Comparison of ENCODE assay signal across 8 cellular contexts in the genomic region with DNA sequence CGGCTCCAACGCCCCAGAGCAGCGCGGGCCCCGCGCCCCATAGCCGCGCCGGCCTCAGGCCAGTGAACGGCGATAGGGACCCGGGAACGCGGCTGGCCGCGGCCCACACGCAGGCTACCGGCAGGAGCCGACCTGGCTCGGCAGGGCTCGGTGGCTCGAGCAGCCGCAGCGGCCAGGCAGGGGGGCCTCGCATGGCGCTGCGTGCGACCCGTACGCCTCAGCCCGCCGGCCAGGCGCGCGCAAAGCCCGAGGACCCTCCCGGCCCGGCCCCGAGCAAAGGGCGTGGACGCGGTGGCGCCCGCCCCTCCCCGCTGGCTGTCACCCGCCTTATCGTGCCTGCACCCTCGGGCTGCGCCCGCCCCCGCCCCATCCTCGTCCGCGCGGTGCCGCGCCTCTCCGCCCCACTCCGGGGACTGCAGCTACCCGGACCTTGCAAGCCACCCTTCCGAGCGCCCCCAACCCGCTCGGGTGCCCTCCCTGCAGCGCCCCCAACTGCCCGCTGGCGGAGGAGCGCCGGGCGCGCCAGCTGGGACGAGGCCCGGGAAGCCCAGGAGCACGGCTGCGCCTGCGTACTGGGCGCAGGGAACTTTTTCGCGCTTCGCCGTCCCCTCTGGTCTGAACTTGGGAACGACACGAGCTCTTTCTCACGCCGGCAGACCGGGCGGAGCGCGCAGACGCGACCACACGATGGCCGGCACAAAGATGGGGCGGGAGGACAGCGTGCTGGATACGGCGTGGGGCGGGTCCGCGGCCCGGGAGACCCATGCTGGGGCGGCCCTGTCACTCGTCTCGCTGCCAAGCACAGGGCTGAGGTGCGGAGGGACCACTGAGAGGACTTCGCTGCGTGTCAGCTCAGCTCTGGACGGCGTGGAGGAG. TPM values are rescaled to one million over a fixed set of nuclear protein-coding genes. Genes with fewer than 3 reads are reported as not detected.
DNase-seq lines count a peak whose midpoint lies in the region; ATAC-seq, FAIRE-seq and TF ChIP-seq lines count a peak whose summit lies in the region.

Gene ABCB10 (minus strand): TSS at position 248 of the 876 bp plus-strand sequence. CDS start 55 bp downstream, at position 193.

- peak; percentile 92 for FAIRE-seq in HTR-8/SVneo (lab: Jason Lieb, UNC)

- no TSS peak for BruUV-seq in Calu3 (replicated peaks; lab: Mats Ljungman, UMichigan)

- H3K4me1 ChIP-seq in NT2/D1 (ENCODE audit: insufficient read depth, insufficient read length) = peaks cover 5% of the 10 kb centered on the region
- peaks cover 4% of the 10 kb centered on the region for H3K4me1 ChIP-seq in endodermal cell (ENCODE audit: control insufficient read depth, insufficient read depth, low read length)

- peak; percentile 84 for ATAC-seq in GM21367 (IDR thresholded peaks at IDR 0.05; ENCODE audit: unreplicated experiment)
- peak; percentile 84 for ATAC-seq in activated CD8-positive, alpha-beta memory T cell treated with anti-CD3 and anti-CD28 coated beads, Interleukin-2, amount 10 ng/mL, durations not matched to agents 7 days and 5 days

- H3K9ac ChIP-seq in NT2/D1 (ENCODE audit: insufficient read length, low read depth) (peak within 1 kb of the TSS; percentile 96), endodermal cell (ENCODE audit: extremely low read depth, low read length, poor library complexity, severe bottlenecking) (peak within 1 kb of the TSS; percentile 49)

- DNase-seq in Calu3 (peak; percentile 98), HTR-8/SVneo (ENCODE audit: insufficient read length, low spot score) (peak; percentile 99), NT2/D1 (ENCODE audit: low read depth, low spot score) (peak; percentile 99), endodermal cell (peak; percentile 99), mesenteric fat pad (ENCODE audit: low spot score) (peak; percentile 99)
- DNase-seq in activated CD8-positive, alpha-beta memory T cell treated with anti-CD3 and anti-CD28 coated beads, Interleukin-2, amount 10 ng/mL, durations not matched to agents 7 days and 5 days = peak; percentile 90
- DNase-seq in stimulated activated CD8-positive, alpha-beta memory T cell treated with anti-CD3 and anti-CD28 coated beads, Interleukin-15, amount 100 ng/mL, for 24 hours (ENCODE audit: low read depth) = peak; percentile 70

- peak; percentile 87 for TF ChIP-seq CTCF in Calu3 (IDR thresholded peaks at IDR 0.05; ENCODE audit: unreplicated experiment)
- peak; percentile 91 for TF ChIP-seq CTCF in endodermal cell (conservative IDR thresholded peaks at IDR 0.05)

- peak within 1 kb of the TSS; percentile 74 for H3K4me3 ChIP-seq in NT2/D1 (ENCODE audit: insufficient read length, low read depth)
- peak within 1 kb of the TSS; percentile 96 for H3K4me3 ChIP-seq in endodermal cell (ENCODE audit: low read length)

- no peaks in the 10 kb centered on the region for H3K27me3 Mint-ChIP-seq in Calu3 (ENCODE audit: unreplicated experiment)
- no peaks in the 10 kb centered on the region for H3K27me3 Mint-ChIP-seq in activated CD8-positive, alpha-beta memory T cell treated with anti-CD3 and anti-CD28 coated beads, Interleukin-2, amount 10 ng/mL, durations not matched to agents 7 days and 5 days
- no peaks in the 10 kb centered on the region for H3K27me3 Mint-ChIP-seq in endodermal cell (ENCODE audit: insufficient read depth)

- H3K4me1 Mint-ChIP-seq in Calu3 (ENCODE audit: low read depth, unreplicated experiment) (peaks cover 23% of the 10 kb centered on the region), endodermal cell (peaks cover 29% of the 10 kb centered on the region)
- peaks cover 35% of the 10 kb centered on the region for H3K4me1 Mint-ChIP-seq in activated CD8-positive, alpha-beta memory T cell treated with anti-CD3 and anti-CD28 coated beads, Interleukin-2, amount 10 ng/mL, durations not matched to agents 7 days and 5 days

- H3K27ac Mint-ChIP-seq in Calu3 (ENCODE audit: unreplicated experiment) (peak within 1 kb of the TSS; percentile 66), endodermal cell (peak within 1 kb of the TSS; percentile 70)
- peak within 1 kb of the TSS; percentile 91 for H3K27ac Mint-ChIP-seq in activated CD8-positive, alpha-beta memory T cell treated with anti-CD3 and anti-CD28 coated beads, Interleukin-2, amount 10 ng/mL, durations not matched to agents 7 days and 5 days

- H3K27ac ChIP-seq in endodermal cell (ENCODE audit: low read depth, low read length) = peak within 1 kb of the TSS; percentile 53

- H3K9me3 ChIP-seq in NT2/D1 (ENCODE audit: insufficient read depth, low read length) = no peaks in the 10 kb centered on the region
- no peaks in the 10 kb centered on the region for H3K9me3 ChIP-seq in endodermal cell (ENCODE audit: control insufficient read depth, low read length)

- H3K9me3 Mint-ChIP-seq in Calu3 (ENCODE audit: low read depth, unreplicated experiment) = no peaks in the 10 kb centered on the region
- no peaks in the 10 kb centered on the region for H3K9me3 Mint-ChIP-seq in activated CD8-positive, alpha-beta memory T cell treated with anti-CD3 and anti-CD28 coated beads, Interleukin-2, amount 10 ng/mL, durations not matched to agents 7 days and 5 days (ENCODE audit: low read depth)
- H3K9me3 Mint-ChIP-seq in endodermal cell = no peaks in the 10 kb centered on the region

- H3K36me3 ChIP-seq in NT2/D1 (ENCODE audit: insufficient read depth, insufficient read length, low read length) (peaks cover 14% of the 10 kb centered on the region), endodermal cell (ENCODE audit: control insufficient read depth, insufficient read depth, low read length) (no peaks in the 10 kb centered on the region)

- peaks cover 24% of the 10 kb centered on the region for H3K36me3 Mint-ChIP-seq in Calu3 (ENCODE audit: insufficient read depth, unreplicated experiment)
- H3K36me3 Mint-ChIP-seq in activated CD8-positive, alpha-beta memory T cell treated with anti-CD3 and anti-CD28 coated beads, Interleukin-2, amount 10 ng/mL, durations not matched to agents 7 days and 5 days = peaks cover 7% of the 10 kb centered on the region
- no peaks in the 10 kb centered on the region for H3K36me3 Mint-ChIP-seq in endodermal cell (ENCODE audit: low read depth)

- WGBS in endodermal cell (ENCODE audit: insufficient coverage in 1 of 2, insufficient read length in 1 of 2), 2 experiments = 0% methylated on average over 24 to 107 of the region's 109 CpGs

- H3K27me3 ChIP-seq in NT2/D1 (ENCODE audit: insufficient read depth, insufficient read length) (no peaks in the 10 kb centered on the region), endodermal cell (ENCODE audit: control insufficient read depth, insufficient read depth, low read length, poor library complexity, severe bottlenecking) (no peaks in the 10 kb centered on the region)

- H3K4me3 Mint-ChIP-seq in Calu3 (ENCODE audit: low read depth, unreplicated experiment) (peak within 1 kb of the TSS; percentile 92), endodermal cell (peak within 1 kb of the TSS; percentile 69)
- H3K4me3 Mint-ChIP-seq in activated CD8-positive, alpha-beta memory T cell treated with anti-CD3 and anti-CD28 coated beads, Interleukin-2, amount 10 ng/mL, durations not matched to agents 7 days and 5 days = peak within 1 kb of the TSS; percentile 87

- CTCF ChIA-PET in Calu3 (lab: Charles Lee) = interaction anchor here (0.6 to 1.5 kb wide), 13 partner anchors 10 to 900 kb away, joined by 3 to 10 read pairs (median 4); partner anchors contain the start of genes TAF5L and URB2
- CTCF ChIA-PET in activated CD8-positive, alpha-beta memory T cell treated with anti-CD3 and anti-CD28 coated beads, Interleukin-2, amount 10 ng/mL, durations not matched to agents 7 days and 5 days (lab: Charles Lee) = interaction anchor here (0.7 to 2.7 kb wide), 12 partner anchors 9 to 551 kb away, joined by 3 to 19 read pairs (median 3); partner anchors contain the start of genes TAF5L and URB2

- intact Hi-C loops in Calu3 (cut with micrococcal nuclease; ENCODE audit: unreplicated experiment) = loop anchor here (5.0 kb wide), 1 partner anchor 69 kb away; the partner anchor contains the start of genes TAF5L and URB2

RNA-seq across cellular contexts. Expression of gene ABCB10, which starts in this region (rescaled TPM):
- total RNA-seq in Calu3 (2022) (18.5 and 19.9 TPM in 2 replicates), endodermal cell (10 to 100 TPM; 14.6 to 18.1 TPM), mesenteric fat pad (15.1 TPM)
- total RNA-seq in activated CD8-positive, alpha-beta memory T cell treated with anti-CD3 and anti-CD28 coated beads, Interleukin-2, amount 10 ng/mL, durations not matched to agents 7 days and 5 days = 10 to 100 TPM; 35.0 to 39.8 TPM
- polyA plus RNA-seq in endodermal cell (2013, experiment 1 of 2) = 8.7 TPM
- 8.5 TPM for polyA plus RNA-seq in endodermal cell (2013, experiment 2 of 2)

Comparison
In these comparisons a context has a peak if more than half of its experiments do, and no peak if none do; other contexts are left out.
1. Peak in every context shown above with its lines: DNase-seq, ATAC-seq, H3K4me3 ChIP-seq and H3K27ac ChIP-seq.